6 cellular contexts compared by ENCODE assay signal in the genomic region with DNA sequence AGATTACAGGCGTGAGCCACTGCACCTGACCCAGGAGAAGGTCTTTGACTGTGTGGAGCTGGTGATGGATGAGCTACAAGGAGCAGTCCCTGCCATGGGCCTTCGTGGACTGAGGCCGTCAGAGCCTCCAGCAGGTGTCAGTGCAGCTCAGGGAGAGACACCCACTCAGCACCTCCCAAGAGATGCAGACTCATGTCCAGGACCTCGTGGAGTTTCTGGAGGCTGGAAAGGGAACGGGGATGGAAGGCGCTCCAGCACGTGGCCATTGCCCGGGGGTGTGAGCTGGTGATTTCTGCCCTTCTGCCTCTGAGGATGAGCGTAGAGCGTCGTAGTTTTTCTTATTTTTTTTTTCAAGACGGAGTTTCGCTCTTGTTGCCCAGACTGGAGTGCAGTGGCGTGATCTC. TPM values are rescaled to one million over a fixed set of nuclear protein-coding genes. Genes with fewer than 3 reads are reported as not detected.
DNase-seq lines count a peak whose midpoint lies in the region; ATAC-seq lines count a peak whose summit lies in the region.

No MANE protein-coding gene starts in this region.

- intact Hi-C loops in Right ventricle myocardium inferior (cut with DNase I) = loop anchor here (2.0 kb wide), 1 partner anchor 160 kb away; no protein-coding TSS in a partner anchor
- intact Hi-C loops in cardiac septum (cut with DNase I) = no loop called here

- ATAC-seq in Right ventricle myocardium inferior (peak; percentile 71), HG03460 (IDR thresholded peaks at IDR 0.05; ENCODE audit: unreplicated experiment) (no peak)

- DNase-seq in Right ventricle myocardium inferior (ENCODE audit: missing footprints) (no peak), cardiac septum (ENCODE audit: low spot score) (no peak), SKM-1 treated with dmso at 0.1 percent for 144 hours (lab: John Stamatoyannopoulos, UW; ENCODE audit: unreplicated experiment) (peak; percentile 29), iris pigment epithelial cell (ENCODE audit: low read depth) (peak; percentile 72), nucleus accumbens (lab: John Stamatoyannopoulos, UW) (no peak)

RNA-seq across cellular contexts. Expression of gene TOR4A, which starts 9.5 kb away (rescaled TPM):
- total RNA-seq in Right ventricle myocardium inferior (16.5 TPM), cardiac septum (13.9 TPM)

RNA-seq across cellular contexts. Expression of gene NRARP, which starts 15.1 kb away (rescaled TPM):
- total RNA-seq in Right ventricle myocardium inferior (4.7 TPM), cardiac septum (11.7 TPM)

RNA-seq across cellular contexts. Expression of gene NELFB, which starts 31.9 kb away (rescaled TPM):
- total RNA-seq in Right ventricle myocardium inferior (37.9 TPM), cardiac septum (37.2 TPM)

RNA-seq across cellular contexts. Expression of gene STPG3, which starts 35.9 kb away (rescaled TPM):
- total RNA-seq in Right ventricle myocardium inferior = 1.4 TPM
- not detected for total RNA-seq in cardiac septum

RNA-seq across cellular contexts. Expression of gene TUBB4B, which starts 45.9 kb away (rescaled TPM):
- total RNA-seq in Right ventricle myocardium inferior (620 TPM), cardiac septum (304 TPM)

Comparison
In these comparisons a context has a peak if more than half of its experiments do, and no peak if none do; other contexts are left out.
1. DNase-seq: peak in SKM-1 treated with dmso at 0.1 percent for 144 hours (single experiment) and iris pigment epithelial cell (single experiment); none in Right ventricle myocardium inferior (single experiment), cardiac septum (single experiment) and nucleus accumbens (0 of 56).